Comparison of ENCODE assay signal across 24 cellular contexts in the genomic region with DNA sequence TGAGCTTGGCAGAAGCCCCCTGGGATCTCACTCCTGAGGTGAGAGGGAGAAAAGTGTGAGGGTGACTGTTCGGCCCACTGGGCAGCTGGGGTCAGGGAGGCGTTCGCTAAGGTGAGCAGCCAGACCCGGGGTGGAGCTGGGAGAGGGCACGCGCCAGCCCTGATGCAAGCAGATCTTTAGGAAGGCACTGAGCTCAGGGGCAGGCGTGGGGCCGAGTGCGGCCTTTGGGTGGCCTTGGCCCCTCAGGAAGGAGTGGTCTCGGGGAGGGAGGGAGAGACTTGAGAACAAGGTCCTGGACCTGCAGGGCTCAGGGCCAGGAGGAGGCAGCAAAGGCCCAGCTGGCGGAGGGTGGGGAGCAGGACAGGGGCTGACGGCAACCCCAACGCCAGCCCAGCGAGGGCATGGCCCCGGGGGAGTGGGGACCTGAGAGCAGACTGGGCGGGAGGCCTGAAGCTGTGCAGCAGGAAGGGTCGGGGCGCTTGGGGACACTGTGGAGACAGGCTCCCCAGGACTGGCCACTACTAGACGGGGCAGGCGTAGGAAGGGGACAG. TPM values are rescaled to one million over a fixed set of nuclear protein-coding genes. Genes with fewer than 3 reads are reported as not detected.
A peak's percentile ranks its signal among the peaks of the same experiment; 100 is the strongest.
DNase-seq lines count a peak whose midpoint lies in the region; ATAC-seq and TF ChIP-seq lines count a peak whose summit lies in the region.
"Had no signal": no experiment of that assay in that cellular context is flagged by ENCODE, and none has a peak within 500 bp of the region (broad histone marks: within the 10 kb centered on the region; RNA-seq: fewer than 3 reads in every experiment).

No MANE protein-coding gene starts in this region.

- no peak overlapping the region for H3K4me3 Mint-ChIP-seq in activated CD4-positive, alpha-beta T cell treated with anti-CD3 and anti-CD28 coated beads for 36 hours
- H3K4me3 Mint-ChIP-seq: CD8-positive, alpha-beta memory T cell had no signal

- H3K9me3 Mint-ChIP-seq in activated CD4-positive, alpha-beta T cell treated with anti-CD3 and anti-CD28 coated beads for 36 hours (ENCODE audit: low read depth): no peaks in the 10 kb centered on the region
- H3K9me3 Mint-ChIP-seq: CD8-positive, alpha-beta memory T cell had no signal

- no peaks in the 10 kb centered on the region for H3K36me3 Mint-ChIP-seq in activated CD4-positive, alpha-beta T cell treated with anti-CD3 and anti-CD28 coated beads for 36 hours (ENCODE audit: low read depth)

- in situ Hi-C loops in Panc1 (cut with HindIII; ENCODE audit: low pct_unique_long_range_greater_than_20kb, low sequenced_read_pairs): no loop called here

- DNase-seq in activated effector memory CD4-positive, alpha-beta T cell treated with anti-CD3 and anti-CD28 coated beads, Interleukin-2, amount 50 U/mL, for 16 hours: peak; percentile 58
- DNase-seq in activated effector memory CD4-positive, alpha-beta T cell treated with Interleukin-2 at 50 U/mL for 16 hours: no peak
- DNase-seq in Panc1 (ENCODE audit: low read depth, low spot score) (no peak), right lobe of liver (peak in 2 of 3 donors; percentile 15 to 48), posterior vena cava (ENCODE audit: low spot score) (peak; percentile 76), COLO668 (lab: John Stamatoyannopoulos, UW; ENCODE audit: unreplicated experiment) (no peak)
- DNase-seq in activated CD4-positive, alpha-beta T cell treated with anti-CD3 and anti-CD28 coated beads for 36 hours: no peak
- DNase-seq: ACHN, DMS53, GDM1, IMR-90, NCI-H1105 treated with DMSO at 0.1 percent for 48 hours, NCI-H1694, NCI-H2081 treated with DMSO at 0.1 percent for 48 hours, NCI-H2171 treated with DMSO at 0.1 percent for 48 hours, NCI-H524 treated with DMSO at 0.1 percent for 48 hours, NCI-H82 had no signal

- whole genome bisulfite sequencing in right lobe of liver (ENCODE audit: insufficient coverage, low coverage, low lambda C conversion rate, missing lambda C conversion rate): no CpG with 5 or more reads among the region's 20 CpGs

- H3K27me3 Mint-ChIP-seq in activated CD4-positive, alpha-beta T cell treated with anti-CD3 and anti-CD28 coated beads for 36 hours: no peaks in the 10 kb centered on the region
- H3K27me3 Mint-ChIP-seq: CD8-positive, alpha-beta memory T cell had no signal

- H3K36me3 ChIP-seq in Panc1 (ENCODE audit: control insufficient read depth, insufficient read depth, low read length): no peaks in the 10 kb centered on the region
- no peaks in the 10 kb centered on the region for H3K36me3 ChIP-seq in right lobe of liver
- H3K36me3 ChIP-seq: HAP-1, SJSA1 had no signal

- TF ChIP-seq CTCF in Panc1 (IDR thresholded peaks at IDR 0.05): no peak
- TF ChIP-seq CTCF in right lobe of liver (IDR thresholded peaks at IDR 0.05): no peak

- H3K4me1 Mint-ChIP-seq in activated CD4-positive, alpha-beta T cell treated with anti-CD3 and anti-CD28 coated beads for 36 hours: no peaks in the 10 kb centered on the region
- H3K4me1 Mint-ChIP-seq: CD8-positive, alpha-beta memory T cell had no signal

- H3K9me3 ChIP-seq in Panc1 (ENCODE audit: control insufficient read depth, insufficient read depth, low read depth, low read length) (no peaks in the 10 kb centered on the region), right lobe of liver (no peaks in the 10 kb centered on the region)
- H3K9me3 ChIP-seq: HAP-1, SJSA1 had no signal

- H3K4me1 ChIP-seq in Panc1 (ENCODE audit: control insufficient read depth, insufficient read depth, low read length) (no peaks in the 10 kb centered on the region), right lobe of liver (no peaks in the 10 kb centered on the region)
- H3K4me1 ChIP-seq: HAP-1, SJSA1 had no signal

- ATAC-seq in Panc1: peak; percentile 31; the same call in 1 of the 2 replicates
- ATAC-seq in right lobe of liver: peak in 1 of 4 donors; percentile 3
- ATAC-seq in activated CD4-positive, alpha-beta T cell treated with anti-CD3 and anti-CD28 coated beads for 36 hours: no peak
- no peak for ATAC-seq in GM18873 (IDR thresholded peaks at IDR 0.05; ENCODE audit: low FRiP score, unreplicated experiment)

- CTCF ChIA-PET in Panc1 (lab: Charles Lee): no interaction called here
- CTCF ChIA-PET in activated CD4-positive, alpha-beta T cell treated with anti-CD3 and anti-CD28 coated beads for 36 hours (lab: Charles Lee): interaction anchor here (0.7 kb wide), 1 partner anchor 108 kb away, joined by 3 read pairs; no protein-coding TSS in a partner anchor

- TF ChIP-seq POLR2A in right lobe of liver (IDR thresholded peaks at IDR 0.05): no peak

- H3K27me3 ChIP-seq in Panc1 (ENCODE audit: control insufficient read depth, insufficient read depth, low read length): no peaks in the 10 kb centered on the region
- H3K27me3 ChIP-seq in right lobe of liver: no peaks in the 10 kb centered on the region
- H3K27me3 ChIP-seq: SJSA1 had no signal

- intact Hi-C loops in Panc1 (cut with micrococcal nuclease; ENCODE audit: unreplicated experiment) (no loop called here), right lobe of liver (cut with DNase I) (loop anchor here in 1 of 2 donors (10.0 kb wide), 1 partner anchor 92 kb away; a partner anchor contains a TSS), posterior vena cava (cut with DNase I) (loop anchor here in 1 of 2 donors (10.0 kb wide), 1 partner anchor 308 kb away; a partner anchor contains a TSS)
- intact Hi-C loops in activated CD4-positive, alpha-beta T cell treated with anti-CD3 and anti-CD28 coated beads for 36 hours (cut with DNase I, micrococcal nuclease): loop anchor here in 1 of 2 experiments (10.0 kb wide), 1 partner anchor 252 kb away; no protein-coding TSS in a partner anchor

- no peak overlapping the region for H3K27ac ChIP-seq in Panc1 (ENCODE audit: low read length)
- H3K27ac ChIP-seq in right lobe of liver: no peak overlapping the region
- H3K27ac ChIP-seq: 22Rv1, C4-2B, KMS-11, SJSA1 had no signal

- BruUV-seq in Panc1 (replicated peaks; lab: Mats Ljungman, UMichigan): no TSS peak

- H3K27ac Mint-ChIP-seq in activated CD4-positive, alpha-beta T cell treated with anti-CD3 and anti-CD28 coated beads for 36 hours: no peak overlapping the region
- H3K27ac Mint-ChIP-seq: CD8-positive, alpha-beta memory T cell had no signal

- POLR2A ChIA-PET in Panc1 (lab: Charles Lee): interaction anchor here (0.6 kb wide), 1 partner anchor 102 kb away, joined by 3 read pairs; no protein-coding TSS in a partner anchor
- POLR2A ChIA-PET in activated CD4-positive, alpha-beta T cell treated with anti-CD3 and anti-CD28 coated beads for 36 hours (lab: Charles Lee): no interaction called here

- H3K4me3 ChIP-seq in Panc1 (ENCODE audit: low read depth in 2 of 2, low read length in 2 of 2): no peak overlapping the region
- H3K4me3 ChIP-seq in right lobe of liver: no peak overlapping the region
- H3K4me3 ChIP-seq: HAP-1, SJSA1 had no signal

RNA-seq across cellular contexts. Expression of a gene that starts 14.5 kb away (rescaled TPM):
- total RNA-seq in Panc1 (2021; ENCODE audit: unreplicated experiment): 132 TPM
- 134 TPM for polyA plus RNA-seq in Panc1 (2012; ENCODE audit: insufficient read length)
- total RNA-seq in right lobe of liver: 10 to 100 TPM; 27.7 to 40.7 (median 31.6) TPM
- total RNA-seq in posterior vena cava: 10 to 100 TPM; 49.7 to 56.5 TPM
- total RNA-seq in activated CD4-positive, alpha-beta T cell treated with anti-CD3 and anti-CD28 coated beads for 36 hours: 10 to 100 TPM; 74.1 to 74.8 TPM

RNA-seq across cellular contexts. Expression of a gene that starts 35.7 kb away (rescaled TPM):
- 7.1 TPM for total RNA-seq in Panc1 (2021; ENCODE audit: unreplicated experiment)
- polyA plus RNA-seq in Panc1 (2012; ENCODE audit: insufficient read length): 14.9 TPM
- 10 to 100 TPM in 3 of 6 experiments, 1 to 10 TPM in 3; 3.7 to 12.5 (median 9.3) TPM for total RNA-seq in right lobe of liver
- total RNA-seq in posterior vena cava: 1 to 10 TPM; 4.2 to 6.3 TPM
- 1 to 10 TPM; 3.2 to 4.1 TPM for total RNA-seq in activated CD4-positive, alpha-beta T cell treated with anti-CD3 and anti-CD28 coated beads for 36 hours

RNA-seq across cellular contexts. Expression of a gene that starts 53.7 kb away (rescaled TPM):
- total RNA-seq in Panc1 (2021; ENCODE audit: unreplicated experiment) (41.0 TPM), right lobe of liver (10 to 100 TPM in 4 of 6 experiments, 1 to 10 TPM in 2; 7.6 to 24.8 (median 14.3) TPM), posterior vena cava (10 to 100 TPM; 18.5 to 19.5 TPM)
- polyA plus RNA-seq in Panc1 (2012; ENCODE audit: insufficient read length): 52.8 TPM
- total RNA-seq in activated CD4-positive, alpha-beta T cell treated with anti-CD3 and anti-CD28 coated beads for 36 hours: 10 to 100 TPM; 28.3 to 36.3 TPM

Comparison
In these comparisons a context has a peak if more than half of its experiments do, and no peak if none do; other contexts are left out.
1. DNase-seq: peak in activated effector memory CD4-positive, alpha-beta T cell treated with anti-CD3 and anti-CD28 coated beads, Interleukin-2, amount 50 U/mL, for 16 hours (single experiment), right lobe of liver (2 of 3) and posterior vena cava (single experiment); none in activated effector memory CD4-positive, alpha-beta T cell treated with Interleukin-2 at 50 U/mL for 16 hours (single experiment), Panc1 (single experiment), COLO668 (single experiment) and activated CD4-positive, alpha-beta T cell treated with anti-CD3 and anti-CD28 coated beads for 36 hours (single experiment).